Comparison of ENCODE assay signal across 9 cellular contexts in genomic region chr14:69355155-69355954, GRCh38. TPM values are rescaled to one million over a fixed set of nuclear protein-coding genes. Genes with fewer than 3 reads are reported as not detected.
DNase-seq lines count a peak whose midpoint lies in the region; ATAC-seq and TF ChIP-seq lines count a peak whose summit lies in the region.
"Had no signal": no experiment of that assay in that cellular context is flagged by ENCODE, and none has a peak within 500 bp of the region (broad histone marks: within the 10 kb centered on the region; RNA-seq: fewer than 3 reads in every experiment).

No MANE protein-coding gene starts in this region.

- H3K9me3 Mint-ChIP-seq in activated CD4-positive, alpha-beta T cell treated with anti-CD3 and anti-CD28 coated beads, Interleukin-2, amount 10 ng/mL, durations not matched to agents 7 days and 5 days = no peaks in the 10 kb centered on the region

- CTCF ChIA-PET in activated CD4-positive, alpha-beta T cell treated with anti-CD3 and anti-CD28 coated beads, Interleukin-2, amount 10 ng/mL, durations not matched to agents 7 days and 5 days (lab: Charles Lee) = interaction anchor here (0.8 to 1.6 kb wide), 2 partner anchors 9 to 14 kb away, joined by 3 to 5 read pairs; no protein-coding TSS in a partner anchor
- CTCF ChIA-PET in OCI-LY7 (lab: Charles Lee; ENCODE audit: unreplicated experiment) = no interaction called here

- peaks cover 34% of the 10 kb centered on the region for H3K4me1 ChIP-seq in OCI-LY7 (ENCODE audit: insufficient read depth, low read length, poor library complexity, severe bottlenecking)
- H3K4me1 ChIP-seq in heart right ventricle = peaks cover 0 to 18% (median 7%) of the 10 kb centered on the region in 9 donors
- peaks cover 0 to 12% (median 3%) of the 10 kb centered on the region in 5 donors for H3K4me1 ChIP-seq in subcutaneous abdominal adipose tissue (ENCODE audit: control insufficient read depth in 5 of 5, insufficient read depth in 5 of 5, low read length in 5 of 5)

- H3K27me3 ChIP-seq in heart right ventricle (no peaks in the 10 kb centered on the region), subcutaneous abdominal adipose tissue (ENCODE audit: control insufficient read depth in 5 of 5, insufficient read depth in 4 of 5, low read length in 5 of 5) (peaks cover 0 to 7% (median 0%) of the 10 kb centered on the region in 5 donors)

- no peak for DNase-seq in activated CD4-positive, alpha-beta T cell treated with anti-CD3 and anti-CD28 coated beads, Interleukin-2, amount 10 ng/mL, durations not matched to agents 7 days and 5 days
- no peak for DNase-seq in activated CD4-positive, alpha-beta T cell treated with anti-CD3 and anti-CD28 coated beads, Interleukin-2, amount 50 U/mL, for 48 hours
- DNase-seq in OCI-LY7 (ENCODE audit: low spot score) (no peak), heart right ventricle (no peak), SIG-M5 (lab: John Stamatoyannopoulos, UW) (no peak)

- H3K36me3 Mint-ChIP-seq in activated CD4-positive, alpha-beta T cell treated with anti-CD3 and anti-CD28 coated beads, Interleukin-2, amount 10 ng/mL, durations not matched to agents 7 days and 5 days (ENCODE audit: low read depth) = no peaks in the 10 kb centered on the region

- no TSS peak for BruUV-seq in OCI-LY7 (replicated peaks; lab: Mats Ljungman, UMichigan)

- WGBS in heart right ventricle, 2 donors = 69 to 78% methylated on average over 10 of the region's 10 CpGs

- no peaks in the 10 kb centered on the region for H3K79me2 ChIP-seq in OCI-LY7 (ENCODE audit: insufficient read depth, low read depth, low read length)

- peak overlapping the region; percentile 63 for H3K27ac ChIP-seq in OCI-LY7 (ENCODE audit: low read depth, low read length, poor library complexity, severe bottlenecking)
- peak overlapping the region in 7 of 10 donors; percentile 20 to 68 (median 56) for H3K27ac ChIP-seq in heart right ventricle
- peak overlapping the region; percentile 27 for H3K27ac ChIP-seq in subcutaneous abdominal adipose tissue (ENCODE audit: low read depth, low read length)

- H3K9me2 ChIP-seq in OCI-LY7 (ENCODE audit: insufficient read depth, low read length) = no peaks in the 10 kb centered on the region

- H3K36me3 ChIP-seq in OCI-LY7 (ENCODE audit: insufficient read depth, low read length) (no peaks in the 10 kb centered on the region), heart right ventricle (peaks cover 0 to 30% (median 0%) of the 10 kb centered on the region in 9 donors), subcutaneous abdominal adipose tissue (ENCODE audit: control insufficient read depth in 5 of 5, insufficient read depth in 5 of 5, low read length in 5 of 5) (peaks cover 0 to 5% (median 3%) of the 10 kb centered on the region in 5 donors)

- H3K4me3 ChIP-seq in OCI-LY7 (ENCODE audit: low read depth, low read length, poor library complexity, severe bottlenecking) (peak overlapping the region; percentile 46), heart right ventricle (no peak overlapping the region), subcutaneous abdominal adipose tissue (ENCODE audit: low read depth in 1 of 5, low read length in 5 of 5) (no peak overlapping the region)
- H3K4me3 ChIP-seq: K562 had no signal

- no peaks in the 10 kb centered on the region for H4K20me1 ChIP-seq in OCI-LY7 (ENCODE audit: insufficient read depth, low read length)

- peak overlapping the region; percentile 87 for H2AFZ ChIP-seq in OCI-LY7 (ENCODE audit: low read length)

- ATAC-seq in heart right ventricle (peak in 6 of 8 donors; percentile 7 to 54 (median 17)), GM19452 (IDR thresholded peaks at IDR 0.05; ENCODE audit: unreplicated experiment) (no peak), HG02981 (IDR thresholded peaks at IDR 0.05; ENCODE audit: unreplicated experiment) (no peak)
- ATAC-seq: K562 had no signal

- H3K9me3 ChIP-seq in OCI-LY7 (ENCODE audit: low read length) (no peaks in the 10 kb centered on the region), heart right ventricle (no peaks in the 10 kb centered on the region), subcutaneous abdominal adipose tissue (ENCODE audit: control insufficient read depth in 5 of 5, low read length in 5 of 5) (no peaks in the 10 kb centered on the region)

- no peak overlapping the region for H3K4me3 Mint-ChIP-seq in activated CD4-positive, alpha-beta T cell treated with anti-CD3 and anti-CD28 coated beads, Interleukin-2, amount 10 ng/mL, durations not matched to agents 7 days and 5 days

- peak overlapping the region; percentile 67 for H3K4me2 ChIP-seq in OCI-LY7 (ENCODE audit: low read length)

- H3K27ac Mint-ChIP-seq in activated CD4-positive, alpha-beta T cell treated with anti-CD3 and anti-CD28 coated beads, Interleukin-2, amount 10 ng/mL, durations not matched to agents 7 days and 5 days = peak overlapping the region; percentile 95

- intact Hi-C loops in OCI-LY7 (cut with micrococcal nuclease; ENCODE audit: unreplicated experiment) (loop anchor here (2.0 kb wide), 1 partner anchor 45 kb away; no protein-coding TSS in a partner anchor), heart right ventricle (cut with DNase I) (no loop called here)

- no peak overlapping the region for H3K9ac ChIP-seq in subcutaneous abdominal adipose tissue (ENCODE audit: low read length in 5 of 5)

- POLR2A ChIA-PET in activated CD4-positive, alpha-beta T cell treated with anti-CD3 and anti-CD28 coated beads, Interleukin-2, amount 10 ng/mL, durations not matched to agents 7 days and 5 days (lab: Charles Lee) = no interaction called here
- POLR2A ChIA-PET in OCI-LY7 (lab: Charles Lee) = interaction anchor here (1.0 to 1.5 kb wide), 3 partner anchors 28 to 49 kb away, joined by 3 to 5 read pairs (median 4); partner anchors contain the start of genes ERH and SLC39A9

- no peaks in the 10 kb centered on the region for H3K27me3 Mint-ChIP-seq in activated CD4-positive, alpha-beta T cell treated with anti-CD3 and anti-CD28 coated beads, Interleukin-2, amount 10 ng/mL, durations not matched to agents 7 days and 5 days

- TF ChIP-seq CTCF in OCI-LY7 (conservative IDR thresholded peaks at IDR 0.05; ENCODE audit: low read length) (no peak), heart right ventricle (IDR thresholded peaks at IDR 0.05) (no peak)

- H3K4me1 Mint-ChIP-seq in activated CD4-positive, alpha-beta T cell treated with anti-CD3 and anti-CD28 coated beads, Interleukin-2, amount 10 ng/mL, durations not matched to agents 7 days and 5 days = peaks cover 18% of the 10 kb centered on the region

RNA-seq across cellular contexts. Expression of gene ERH, which starts 42.7 kb away (rescaled TPM):
- 100 to 1,000 TPM; 278 to 334 TPM for total RNA-seq in activated CD4-positive, alpha-beta T cell treated with anti-CD3 and anti-CD28 coated beads, Interleukin-2, amount 10 ng/mL, durations not matched to agents 7 days and 5 days
- total RNA-seq in OCI-LY7 (2014; rRNA removed; shearing (Covaris generic)) = 204 and 435 TPM in 2 replicates
- 498 and 512 TPM in 2 replicates for total RNA-seq in OCI-LY7 (2022)
- total RNA-seq in heart right ventricle = 100 to 1,000 TPM; 102 to 151 (median 130) TPM
- 100 to 1,000 TPM; 123 to 142 TPM for polyA plus RNA-seq in heart right ventricle

RNA-seq across cellular contexts. Expression of gene SLC39A9, which starts 43.1 kb away (rescaled TPM):
- total RNA-seq in activated CD4-positive, alpha-beta T cell treated with anti-CD3 and anti-CD28 coated beads, Interleukin-2, amount 10 ng/mL, durations not matched to agents 7 days and 5 days = 10 to 100 TPM; 43.7 to 50.4 TPM
- total RNA-seq in OCI-LY7 (2014; rRNA removed; shearing (Covaris generic)) = 70.4 and 86.5 TPM in 2 replicates
- total RNA-seq in OCI-LY7 (2022) = 91.7 and 96.6 TPM in 2 replicates
- 10 to 100 TPM; 19.3 to 28.3 (median 22.8) TPM for total RNA-seq in heart right ventricle
- polyA plus RNA-seq in heart right ventricle = 10 to 100 TPM; 11.1 to 13.2 TPM

Comparison
In these comparisons a context has a peak if more than half of its experiments do, and no peak if none do; other contexts are left out.
1. ATAC-seq: peak in heart right ventricle (6 of 8); none in GM19452 (single experiment) and HG02981 (single experiment).
2. Peak in every context shown above with its lines, with median percentiles within 50 percentile points of each other: H3K27ac ChIP-seq.